23 cellular contexts compared by ENCODE assay signal in the genomic region with DNA sequence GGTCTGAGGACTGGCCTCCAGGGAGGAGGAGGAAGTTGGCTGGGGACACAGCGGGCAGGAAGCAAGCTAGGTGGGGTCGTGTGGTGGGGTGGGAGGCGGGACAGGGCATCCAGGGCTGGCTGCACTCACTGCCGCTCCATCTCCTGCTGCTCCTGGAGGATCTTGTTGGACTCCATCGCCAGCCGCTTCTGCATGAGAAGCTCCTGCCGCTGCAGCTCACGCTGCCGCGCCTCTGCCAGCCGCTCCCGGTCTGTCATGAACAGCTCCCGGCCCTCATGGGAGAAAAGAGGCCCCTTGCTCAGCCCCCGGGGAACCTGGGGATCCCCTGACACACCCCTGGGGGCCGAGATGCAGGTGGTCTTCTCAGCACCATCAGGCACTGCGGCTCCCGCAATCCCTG. TPM values are rescaled to one million over a fixed set of nuclear protein-coding genes. Genes with fewer than 3 reads are reported as not detected.
"Had no signal": no experiment of that assay in that cellular context is flagged by ENCODE, and none has a peak within 500 bp of the region (broad histone marks: within the 10 kb centered on the region; RNA-seq: fewer than 3 reads in every experiment).

No MANE protein-coding gene starts in this region.

- H3K9me3 ChIP-seq: MG63, SK-N-SH had no signal

- H3K9ac ChIP-seq: SK-N-SH had no signal

- H3K4me3 ChIP-seq: MG63 had no signal

- H3K27me3 ChIP-seq: MG63 had no signal

- H3K4me2 ChIP-seq: SK-N-SH had no signal

- DNase-seq: Karpas-422, KG1, MG63, NCI-H1092, NCI-H1105 treated with DMSO at 0.1 percent for 48 hours, NCI-H1417 treated with DMSO at 0.1 percent for 48 hours, NCI-H146, NCI-H1694 treated with DMSO at 0.1 percent for 48 hours, NCI-H1930, NCI-H2081 treated with DMSO at 0.1 percent for 48 hours, NCI-H2171, NCI-H226, NCI-H446, NCI-H510A, NCI-H524 treated with DMSO at 0.1 percent for 48 hours, NCI-H69, NCI-H774, RPMI8226, SHP77, SK-N-SH, SW 1271 had no signal

- H3K36me3 ChIP-seq: MG63 had no signal

RNA-seq across cellular contexts. Expression of gene USH1C, which starts 21.6 kb away (rescaled TPM):
- total RNA-seq: SK-MEL-5 had no signal
- polyA plus RNA-seq: SK-N-SH had no signal

RNA-seq across cellular contexts. Expression of gene OTOG, which starts 24.4 kb away (rescaled TPM):
- total RNA-seq: HT-29, SK-MEL-5 had no signal
- polyA plus RNA-seq: SK-N-SH had no signal
